ENCODE assay signal across 24 cellular contexts in the genomic region with DNA sequence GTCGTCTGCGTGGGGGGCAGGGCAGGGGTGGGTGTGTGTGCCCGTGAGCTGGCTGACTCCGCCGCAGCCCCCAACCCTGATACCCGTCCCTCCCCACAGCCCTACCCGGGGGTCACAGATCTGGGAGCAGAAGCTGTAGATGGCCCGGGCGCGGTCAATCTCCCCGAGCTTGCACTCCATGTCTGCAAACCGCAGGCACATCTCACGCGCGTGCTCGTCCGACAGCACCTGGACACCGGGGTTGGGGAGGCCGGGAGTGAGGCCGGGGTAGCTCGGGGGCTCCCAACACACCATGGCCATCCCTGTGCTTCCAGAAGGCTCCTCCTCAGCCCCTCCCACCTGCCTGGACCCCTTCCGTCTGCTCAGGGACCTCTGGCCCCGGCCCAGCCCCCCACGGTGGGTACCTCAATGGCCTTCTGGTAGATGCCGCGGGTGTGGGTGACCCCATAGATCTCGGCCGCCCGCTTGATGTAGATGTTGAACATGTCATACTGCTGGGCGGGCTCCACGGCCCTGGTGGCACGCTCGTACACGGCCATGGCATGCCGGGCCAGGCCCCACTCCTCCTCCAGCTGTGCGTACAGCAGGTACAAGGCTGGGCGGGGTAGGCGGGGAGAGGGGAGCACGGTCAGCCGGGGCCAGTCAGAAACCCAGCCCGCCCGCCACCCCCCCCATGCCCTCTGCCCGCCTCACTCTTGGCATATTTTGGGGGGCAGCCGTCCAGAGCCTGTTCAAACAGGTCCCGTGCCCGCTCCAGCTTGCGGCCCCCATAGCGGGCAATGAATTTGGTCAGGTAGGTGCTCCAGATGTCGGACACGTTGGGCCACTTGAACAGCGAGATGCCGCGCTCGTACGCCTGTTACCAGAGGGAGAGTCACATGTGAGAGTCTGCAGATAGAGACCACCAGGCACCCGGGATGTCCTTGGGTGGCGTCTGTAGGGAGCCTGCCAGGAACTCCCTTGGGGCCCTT. TPM values are rescaled to one million over a fixed set of nuclear protein-coding genes. Genes with fewer than 3 reads are reported as not detected.
DNase-seq lines count a peak whose midpoint lies in the region; ATAC-seq, FAIRE-seq and TF ChIP-seq lines count a peak whose summit lies in the region.
"Had no signal": no experiment of that assay in that cellular context is flagged by ENCODE, and none has a peak within 500 bp of the region (broad histone marks: within the 10 kb centered on the region; RNA-seq: fewer than 3 reads in every experiment).

No MANE protein-coding gene starts in this region.

- intact Hi-C loops in right cardiac atrium (cut with DNase I): no loop called here
- intact Hi-C loops in heart right ventricle (cut with DNase I): no loop called here
- intact Hi-C loops in esophagus squamous epithelium (cut with DNase I): no loop called here
- intact Hi-C loops in pancreas (cut with DNase I): no loop called here

- H3K9me3 ChIP-seq in right cardiac atrium (ENCODE audit: control insufficient read depth, low read length): no peaks in the 10 kb centered on the region
- H3K9me3 ChIP-seq in heart right ventricle: no peaks in the 10 kb centered on the region
- no peaks in the 10 kb centered on the region for H3K9me3 ChIP-seq in esophagus squamous epithelium
- no peaks in the 10 kb centered on the region for H3K9me3 ChIP-seq in pancreas

- TF ChIP-seq CTCF in heart right ventricle (IDR thresholded peaks at IDR 0.05) (no peak), esophagus squamous epithelium (IDR thresholded peaks at IDR 0.05) (no peak), pancreas (IDR thresholded peaks at IDR 0.05) (no peak)

- no peak for TF ChIP-seq POLR2A in esophagus squamous epithelium (IDR thresholded peaks at IDR 0.05)

- DNase-seq in right cardiac atrium (peak in 2 of 3 donors; percentile 57 to 61), heart right ventricle (no peak), esophagus squamous epithelium (lab: John Stamatoyannopoulos, UW) (no peak), pancreas (peak in 3 of 6 donors; percentile 46 to 85 (median 64)), cerebellum (ENCODE audit: low spot score) (no peak)
- no peak for DNase-seq in activated CD8-positive, alpha-beta memory T cell treated with anti-CD3 and anti-CD28 coated beads, Interleukin-2, amount 50 U/mL, for 48 hours
- DNase-seq in stimulated activated naive CD8-positive, alpha-beta T cell treated with anti-CD3 and anti-CD28 coated beads, Interleukin-15, amount 100 ng/mL, for 72 hours: no peak
- DNase-seq: 8988T; CD4-positive, CD25-positive, alpha-beta regulatory T cell; COR-L47; GF-D8; HCEC 1CT; NCI-H1105 treated with DMSO at 0.1 percent for 48 hours; NCI-H1694 treated with DMSO at 0.1 percent for 48 hours; NCI-H510A; NCI-H748 treated with DMSO at 0.1 percent for 48 hours; OCI-M1; SHP77 treated with DMSO at 0.1 percent for 48 hours had no signal

- H3K36me3 ChIP-seq in heart right ventricle (peaks cover 0 to 84% (median 47%) of the 10 kb centered on the region in 9 donors), esophagus squamous epithelium (peaks cover 25 to 100% (median 46%) of the 10 kb centered on the region in 3 donors), pancreas (peaks cover 0 to 47% (median 35%) of the 10 kb centered on the region in 3 donors)

- no peak for FAIRE-seq in pancreas (lab: Jason Lieb, UNC)

- peak overlapping the region in 1 of 2 donors; percentile 63 for H3K27ac Mint-ChIP-seq in stimulated activated naive CD8-positive, alpha-beta T cell treated with anti-CD3 and anti-CD28 coated beads, Interleukin-15, amount 100 ng/mL, for 72 hours
- H3K27ac Mint-ChIP-seq: B cell, GM23338 had no signal

- WGBS in right cardiac atrium: 94% methylated on average over 57 of the region's 57 CpGs
- WGBS in heart right ventricle, 2 donors: 94 to 96% methylated on average over 54 to 57 of the region's 57 CpGs
- WGBS in esophagus squamous epithelium, 2 donors: 80 to 94% methylated on average over 8 to 9 of the region's 57 CpGs
- 93% methylated on average over 55 to 57 of the region's 57 CpGs for WGBS in pancreas, 2 donors

- H3K4me3 Mint-ChIP-seq in stimulated activated naive CD8-positive, alpha-beta T cell treated with anti-CD3 and anti-CD28 coated beads, Interleukin-15, amount 100 ng/mL, for 72 hours: no peak overlapping the region
- H3K4me3 Mint-ChIP-seq: B cell, GM23338 had no signal

- H3K4me1 ChIP-seq in right cardiac atrium (ENCODE audit: control insufficient read depth, insufficient read depth, low read length) (no peaks in the 10 kb centered on the region), heart right ventricle (peaks cover 0 to 11% (median 2%) of the 10 kb centered on the region in 9 donors), esophagus squamous epithelium (peaks cover 15 to 46% (median 26%) of the 10 kb centered on the region in 3 donors), pancreas (peaks cover 24 to 28% (median 26%) of the 10 kb centered on the region in 3 donors)

- H3K27me3 ChIP-seq in right cardiac atrium (ENCODE audit: control insufficient read depth, insufficient read depth) (no peaks in the 10 kb centered on the region), heart right ventricle (no peaks in the 10 kb centered on the region), esophagus squamous epithelium (no peaks in the 10 kb centered on the region), pancreas (no peaks in the 10 kb centered on the region)

- H3K27me3 Mint-ChIP-seq in stimulated activated naive CD8-positive, alpha-beta T cell treated with anti-CD3 and anti-CD28 coated beads, Interleukin-15, amount 100 ng/mL, for 72 hours: no peaks in the 10 kb centered on the region
- H3K27me3 Mint-ChIP-seq: B cell had no signal

- H3K4me1 Mint-ChIP-seq in stimulated activated naive CD8-positive, alpha-beta T cell treated with anti-CD3 and anti-CD28 coated beads, Interleukin-15, amount 100 ng/mL, for 72 hours: no peaks in the 10 kb centered on the region
- H3K4me1 Mint-ChIP-seq: B cell, GM23338 had no signal

- no peak for ATAC-seq in right cardiac atrium
- no peak for ATAC-seq in heart right ventricle
- ATAC-seq in pancreas: no peak
- ATAC-seq in HG03135 (IDR thresholded peaks at IDR 0.05; ENCODE audit: unreplicated experiment): no peak
- ATAC-seq in stimulated activated naive CD8-positive, alpha-beta T cell treated with anti-CD3 and anti-CD28 coated beads, Interleukin-15, amount 100 ng/mL, for 72 hours: no peak
- ATAC-seq: GM23338 had no signal

- H3K27ac ChIP-seq in right cardiac atrium (ENCODE audit: low read length) (no peak overlapping the region), heart right ventricle (no peak overlapping the region), esophagus squamous epithelium (peak overlapping the region in 3 of 4 donors; percentile 76 to 91 (median 78)), pancreas (peak overlapping the region; percentile 99 to 100 (median 99))

- H3K9me3 Mint-ChIP-seq in stimulated activated naive CD8-positive, alpha-beta T cell treated with anti-CD3 and anti-CD28 coated beads, Interleukin-15, amount 100 ng/mL, for 72 hours: no peaks in the 10 kb centered on the region
- H3K9me3 Mint-ChIP-seq: CD4-positive, CD25-positive, alpha-beta regulatory T cell; GM23338 had no signal

- H3K4me3 ChIP-seq in right cardiac atrium (ENCODE audit: low read length) (no peak overlapping the region), heart right ventricle (no peak overlapping the region), esophagus squamous epithelium (no peak overlapping the region), pancreas (no peak overlapping the region)
- H3K4me3 ChIP-seq: GM23338 had no signal

RNA-seq across cellular contexts. Expression of gene XAB2, which starts 8.6 kb away (rescaled TPM):
- total RNA-seq in right cardiac atrium (10 to 100 TPM; 18.9 to 27.3 (median 26.0) TPM), heart right ventricle (10 to 100 TPM; 18.6 to 25.1 (median 22.4) TPM), esophagus squamous epithelium (10 to 100 TPM; 20.3 to 34.1 (median 27.8) TPM), pancreas (10 to 100 TPM; 16.8 to 27.9 (median 22.5) TPM), cerebellum (18.6 TPM)
- polyA plus RNA-seq in right cardiac atrium (19.0 TPM), heart right ventricle (10 to 100 TPM; 28.0 to 31.9 TPM), pancreas (10 to 100 TPM; 63.7 to 71.5 TPM)

RNA-seq across cellular contexts. Expression of gene PET100, which starts 8.9 kb away (rescaled TPM):
- 100 to 1,000 TPM; 136 to 194 (median 167) TPM for total RNA-seq in right cardiac atrium
- 191 TPM for polyA plus RNA-seq in right cardiac atrium
- total RNA-seq in heart right ventricle: 100 to 1,000 TPM; 119 to 230 (median 150) TPM
- 1,000 to 10,000 TPM in 1 of 2 donors, 10 to 100 TPM in 1; 99.1 to 1,041 TPM for polyA plus RNA-seq in heart right ventricle
- 10 to 100 TPM; 22.9 to 43.1 (median 25.7) TPM for total RNA-seq in esophagus squamous epithelium
- total RNA-seq in pancreas: 10 to 100 TPM; 31.6 to 56.6 (median 47.3) TPM
- 10 to 100 TPM; 91.0 to 95.6 TPM for polyA plus RNA-seq in pancreas
- total RNA-seq in cerebellum: 16.0 TPM

RNA-seq across cellular contexts. Expression of gene PCP2, which starts 12.8 kb away (rescaled TPM):
- total RNA-seq in right cardiac atrium (not detected), heart right ventricle (1 to 10 TPM in 5 of 10 donors, under 1 TPM in 3, not detected in 2; 0.35 to 3.8 (median 2.3) TPM), esophagus squamous epithelium (under 1 TPM in 2 of 4 donors, not detected in 2; 0.53 to 0.57 TPM), pancreas (1 to 10 TPM; 1.1 to 3.7 (median 1.8) TPM), cerebellum (1.00 TPM)
- polyA plus RNA-seq in right cardiac atrium (0.34 TPM), heart right ventricle (1 to 10 TPM in 1 of 2 donors, under 1 TPM in 1; 0.67 to 1.0 TPM), pancreas (10 to 100 TPM in 1 of 2 donors, 1 to 10 TPM in 1; 8.8 to 35.6 TPM)
- total RNA-seq: Daoy, GM23338, RPMI7951 had no signal
- polyA plus RNA-seq: AG04450, GM23338 had no signal

RNA-seq across cellular contexts. Expression of gene STXBP2, which starts 16.2 kb away (rescaled TPM):
- 10 to 100 TPM in 1 of 4 donors, 1 to 10 TPM in 3; 6.8 to 12.1 (median 9.2) TPM for total RNA-seq in right cardiac atrium
- 5.0 TPM for polyA plus RNA-seq in right cardiac atrium
- 10 to 100 TPM in 2 of 10 donors, 1 to 10 TPM in 8; 1.6 to 19.6 (median 2.5) TPM for total RNA-seq in heart right ventricle
- polyA plus RNA-seq in heart right ventricle: 1 to 10 TPM; 6.0 to 6.7 TPM
- total RNA-seq in esophagus squamous epithelium: 10 to 100 TPM; 44.7 to 76.6 (median 55.2) TPM
- 100 to 1,000 TPM in 1 of 6 donors, 10 to 100 TPM in 5; 45.6 to 104 (median 73.4) TPM for total RNA-seq in pancreas
- polyA plus RNA-seq in pancreas: 100 to 1,000 TPM; 143 to 216 TPM
- total RNA-seq in cerebellum: 3.5 TPM

RNA-seq across cellular contexts. Expression of gene CAMSAP3, which starts 25.1 kb away (rescaled TPM):
- total RNA-seq in right cardiac atrium: under 1 TPM; 0.20 to 0.71 (median 0.38) TPM
- polyA plus RNA-seq in right cardiac atrium: 0.29 TPM
- 1 to 10 TPM in 1 of 10 donors, under 1 TPM in 9; 0.13 to 2.0 (median 0.30) TPM for total RNA-seq in heart right ventricle
- polyA plus RNA-seq in heart right ventricle: under 1 TPM; 0.03 to 0.37 TPM
- total RNA-seq in esophagus squamous epithelium: 10 to 100 TPM in 2 of 4 donors, 1 to 10 TPM in 2; 9.3 to 45.5 (median 14.1) TPM
- total RNA-seq in pancreas: 10 to 100 TPM; 12.1 to 25.5 (median 20.6) TPM
- 10 to 100 TPM; 52.6 to 64.5 TPM for polyA plus RNA-seq in pancreas
- total RNA-seq in cerebellum: 9.9 TPM
- total RNA-seq: CD4-positive, CD25-positive, alpha-beta regulatory T cell; RPMI7951 had no signal
- polyA plus RNA-seq: AG04450; CD4-positive, CD25-positive, alpha-beta regulatory T cell had no signal

Comparison
In these comparisons a context has a peak if more than half of its experiments do, and no peak if none do; other contexts are left out.
1. DNase-seq: peak in right cardiac atrium (2 of 3); none in heart right ventricle (0 of 2), esophagus squamous epithelium (single experiment), activated CD8-positive, alpha-beta memory T cell treated with anti-CD3 and anti-CD28 coated beads, Interleukin-2, amount 50 U/mL, for 48 hours (single experiment), cerebellum (single experiment) and stimulated activated naive CD8-positive, alpha-beta T cell treated with anti-CD3 and anti-CD28 coated beads, Interleukin-15, amount 100 ng/mL, for 72 hours (0 of 2).
2. H3K27ac ChIP-seq: peak in esophagus squamous epithelium (3 of 4) and pancreas (4 of 4); none in right cardiac atrium (single experiment) and heart right ventricle (0 of 10).